8 cellular contexts compared by ENCODE assay signal in the genomic region with DNA sequence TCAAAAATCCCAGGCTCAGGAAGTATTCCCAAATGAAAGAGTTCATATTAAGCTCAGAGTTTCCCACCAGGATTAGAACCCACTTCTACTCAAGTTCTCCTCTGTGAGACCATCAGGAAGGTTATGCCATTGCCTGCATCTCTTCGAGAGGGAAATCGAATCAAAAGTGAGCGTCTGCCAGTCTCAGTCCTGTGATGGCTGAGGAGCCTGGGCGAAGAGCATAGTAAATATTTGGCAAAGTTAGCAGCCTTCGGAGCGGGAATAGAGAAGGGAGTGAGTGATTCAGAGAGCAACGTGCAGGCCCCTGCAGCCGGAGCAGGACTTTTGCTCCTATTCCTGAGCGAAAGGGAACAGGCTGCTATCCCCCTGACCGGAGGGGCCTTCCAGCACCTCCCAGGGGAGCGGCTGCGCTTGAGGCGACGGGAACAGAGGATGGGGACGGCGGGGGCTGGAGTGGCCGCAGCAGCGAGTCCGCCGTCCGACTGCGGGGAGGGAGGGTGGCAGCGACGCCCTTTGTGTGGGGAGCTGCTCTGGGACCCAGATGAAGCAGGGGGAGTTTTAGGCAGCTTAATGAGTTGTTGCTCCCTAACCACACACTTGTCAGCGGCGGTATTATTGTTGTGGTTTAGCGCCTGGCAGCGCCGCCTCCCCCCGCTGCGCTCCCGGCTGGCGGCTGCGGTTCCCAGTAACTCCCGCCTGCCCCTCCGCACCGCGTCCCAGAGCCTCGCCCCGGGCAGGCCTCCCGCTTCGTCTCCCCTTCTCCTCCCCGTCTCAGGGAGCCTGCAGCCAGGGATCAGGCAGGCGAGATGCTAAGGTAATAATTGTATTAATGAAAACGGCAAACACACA. TPM values are rescaled to one million over a fixed set of nuclear protein-coding genes. Genes with fewer than 3 reads are reported as not detected.
A peak's percentile ranks its signal among the peaks of the same experiment; 100 is the strongest.
DNase-seq lines count a peak whose midpoint lies in the region; TF ChIP-seq lines count a peak whose summit lies in the region.

No MANE protein-coding gene starts in this region.

- no peaks in the 10 kb centered on the region for H3K9me3 ChIP-seq in spleen

- TF ChIP-seq CTCF in NB4 (IDR thresholded peaks at IDR 0.05; ENCODE audit: low read depth, low read length) (no peak), astrocyte of the spinal cord (IDR thresholded peaks at IDR 0.05; ENCODE audit: low read depth, low read length) (no peak), spleen (IDR thresholded peaks at IDR 0.05 in 8 of 11, conservative IDR thresholded peaks at IDR 0.05 in 3 of 11) (no peak)

- CTCF ChIA-PET in activated naive CD4-positive, alpha-beta T cell treated with anti-CD3 and anti-CD28 coated beads, Interleukin-2, amount 10 ng/mL, durations not matched to agents 7 days and 5 days (lab: Charles Lee): interaction anchor here (1.1 kb wide), 1 partner anchor 19 kb away, joined by 3 read pairs; no protein-coding TSS in a partner anchor

- peaks cover 17% of the 10 kb centered on the region for H3K4me1 Mint-ChIP-seq in activated naive CD4-positive, alpha-beta T cell treated with anti-CD3 and anti-CD28 coated beads, Interleukin-2, amount 10 ng/mL, durations not matched to agents 7 days and 5 days

- peaks cover 0 to 21% (median 15%) of the 10 kb centered on the region in 6 donors for H3K4me1 ChIP-seq in spleen

- H3K27ac ChIP-seq in spleen: peak overlapping the region in 3 of 8 donors; percentile 11 to 36 (median 11)

- peaks cover 65% of the 10 kb centered on the region for H3K27me3 Mint-ChIP-seq in activated naive CD4-positive, alpha-beta T cell treated with anti-CD3 and anti-CD28 coated beads, Interleukin-2, amount 10 ng/mL, durations not matched to agents 7 days and 5 days

- intact Hi-C loops in spleen (cut with DNase I; ENCODE audit: low total_unique reads): no loop called here

- H3K36me3 Mint-ChIP-seq in activated naive CD4-positive, alpha-beta T cell treated with anti-CD3 and anti-CD28 coated beads, Interleukin-2, amount 10 ng/mL, durations not matched to agents 7 days and 5 days: no peaks in the 10 kb centered on the region

- 1 to 2% (median 1%) methylated on average over 29 to 45 of the region's 45 CpGs for WGBS in spleen, 5 donors

- H3K9me3 Mint-ChIP-seq in activated naive CD4-positive, alpha-beta T cell treated with anti-CD3 and anti-CD28 coated beads, Interleukin-2, amount 10 ng/mL, durations not matched to agents 7 days and 5 days: no peaks in the 10 kb centered on the region

- no peak overlapping the region for H3K27ac Mint-ChIP-seq in activated naive CD4-positive, alpha-beta T cell treated with anti-CD3 and anti-CD28 coated beads, Interleukin-2, amount 10 ng/mL, durations not matched to agents 7 days and 5 days

- TF ChIP-seq POLR2A in NB4 (IDR thresholded peaks at IDR 0.05; ENCODE audit: extremely low read depth, insufficient read length) (no peak), spleen (IDR thresholded peaks at IDR 0.05) (no peak)

- peak; percentile 22 for DNase-seq in activated naive CD4-positive, alpha-beta T cell treated with anti-CD3 and anti-CD28 coated beads, Interleukin-2, amount 10 ng/mL, durations not matched to agents 7 days and 5 days
- no peak for DNase-seq in activated naive CD4-positive, alpha-beta T cell (lab: John Stamatoyannopoulos, UW)
- DNase-seq in NB4 (ENCODE audit: low read depth) (peak; percentile 72), astrocyte of the spinal cord (ENCODE audit: low read depth, low spot score) (peak; percentile 52), iPS-NIHi11 (ENCODE audit: low spot score) (peak; percentile 59), spleen (peak; percentile 74), cortex of kidney (lab: John Stamatoyannopoulos, UW) (no peak), HUDEP-2 (lab: John Stamatoyannopoulos, UW; ENCODE audit: unreplicated experiment in 76 of 76) (no peak)

- peaks cover 0 to 51% (median 15%) of the 10 kb centered on the region in 7 donors for H3K27me3 ChIP-seq in spleen (replicated peaks in 1 of 7)

- H3K36me3 ChIP-seq in spleen: no peaks in the 10 kb centered on the region

- in situ Hi-C loops in astrocyte of the spinal cord (cut with HindIII; ENCODE audit: low sequenced_read_pairs): no loop called here

- H3K4me3 ChIP-seq in NB4 (ENCODE audit: low read depth, low read length) (no peak overlapping the region), astrocyte of the spinal cord (ENCODE audit: low read depth, low read length) (peak overlapping the region; percentile 35), spleen (peak overlapping the region; percentile 1 to 61 (median 28))

- peak overlapping the region; percentile 24 for H3K4me3 Mint-ChIP-seq in activated naive CD4-positive, alpha-beta T cell treated with anti-CD3 and anti-CD28 coated beads, Interleukin-2, amount 10 ng/mL, durations not matched to agents 7 days and 5 days

RNA-seq across cellular contexts. Expression of a gene that starts 21.7 kb away (rescaled TPM):
- total RNA-seq in spleen: 10 to 100 TPM; 29.0 to 61.2 (median 46.5) TPM
- 10 to 100 TPM; 12.7 to 24.2 (median 15.9) TPM for polyA plus RNA-seq in spleen

RNA-seq across cellular contexts. Expression of a gene that starts 34.0 kb away (rescaled TPM):
- total RNA-seq in spleen: 1 to 10 TPM in 2 of 7 donors, under 1 TPM in 2, not detected in 3; 0.43 to 1.5 (median 1.0) TPM
- 1 to 10 TPM in 2 of 3 donors, under 1 TPM in 1; 0.47 to 2.1 (median 2.0) TPM for polyA plus RNA-seq in spleen

RNA-seq across cellular contexts. Expression of a gene that starts 44.1 kb away (rescaled TPM):
- 10 to 100 TPM; 16.2 to 49.2 (median 29.2) TPM for total RNA-seq in spleen
- 10 to 100 TPM; 14.3 to 30.9 (median 18.0) TPM for polyA plus RNA-seq in spleen

RNA-seq across cellular contexts. Expression of a gene that starts 44.3 kb away (rescaled TPM):
- 1 to 10 TPM in 5 of 7 donors, under 1 TPM in 2; 0.34 to 2.6 (median 1.6) TPM for total RNA-seq in spleen
- 1 to 10 TPM; 2.6 to 4.8 (median 3.6) TPM for polyA plus RNA-seq in spleen

RNA-seq across cellular contexts. Expression of a gene that starts 44.5 kb away (rescaled TPM):
- 10 to 100 TPM in 6 of 7 donors, 1 to 10 TPM in 1; 8.9 to 15.3 (median 14.0) TPM for total RNA-seq in spleen
- polyA plus RNA-seq in spleen: 1 to 10 TPM; 4.7 to 6.5 (median 5.9) TPM

Comparison
In these comparisons a context has a peak if more than half of its experiments do, and no peak if none do; other contexts are left out.
1. DNase-seq: peak in activated naive CD4-positive, alpha-beta T cell treated with anti-CD3 and anti-CD28 coated beads, Interleukin-2, amount 10 ng/mL, durations not matched to agents 7 days and 5 days (single experiment), NB4 (single experiment), astrocyte of the spinal cord (single experiment), iPS-NIHi11 (single experiment) and spleen (single experiment); none in activated naive CD4-positive, alpha-beta T cell (0 of 4), cortex of kidney (single experiment) and HUDEP-2 (0 of 76).